Comparison of ENCODE assay signal across 18 cellular contexts in the genomic region with DNA sequence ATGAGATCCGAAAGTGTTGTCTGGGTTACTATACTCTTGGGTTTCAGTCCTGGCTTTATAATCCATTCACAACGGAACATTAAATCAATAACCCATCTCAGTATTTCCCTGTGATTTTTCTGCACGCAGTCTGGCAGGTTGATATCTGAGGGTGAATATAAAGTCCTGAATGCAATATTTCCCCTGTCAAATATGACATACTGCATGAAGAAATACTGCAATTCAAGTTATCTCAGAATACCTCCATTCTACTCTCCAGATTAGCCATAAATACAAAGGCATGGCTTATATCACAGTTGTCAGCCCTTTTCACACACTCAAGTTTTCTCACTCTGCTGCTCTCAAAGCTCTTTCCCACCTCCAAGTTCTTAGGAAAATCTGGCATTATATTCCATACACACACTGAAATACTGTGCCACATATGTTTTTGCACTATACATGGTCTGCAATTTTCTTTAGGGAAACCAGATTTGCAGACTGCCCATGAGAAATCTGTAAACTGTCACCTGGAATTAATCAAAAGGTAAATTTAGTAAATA.
DNase-seq lines count a peak whose midpoint lies in the region; ATAC-seq and TF ChIP-seq lines count a peak whose summit lies in the region.
"Had no signal": no experiment of that assay in that cellular context is flagged by ENCODE, and none has a peak within 500 bp of the region (broad histone marks: within the 10 kb centered on the region; RNA-seq: fewer than 3 reads in every experiment).

No MANE protein-coding gene starts in this region.

- CTCF ChIA-PET in activated CD4-positive, alpha-beta T cell treated with anti-CD3 and anti-CD28 coated beads, Interleukin-2, amount 10 ng/mL, durations not matched to agents 7 days and 5 days (lab: Charles Lee), result no interaction called here

- no peaks in the 10 kb centered on the region for H3K9me3 ChIP-seq in cardiac muscle cell (ENCODE audit: low read depth)
- H3K9me3 ChIP-seq: BLaER1, Caco-2 had no signal

- no peaks in the 10 kb centered on the region for H3K36me3 Mint-ChIP-seq in glutamatergic neuron (ENCODE audit: unreplicated experiment)
- no peaks in the 10 kb centered on the region for H3K36me3 Mint-ChIP-seq in activated CD4-positive, alpha-beta T cell treated with anti-CD3 and anti-CD28 coated beads, Interleukin-2, amount 10 ng/mL, durations not matched to agents 7 days and 5 days (ENCODE audit: low read depth)
- H3K36me3 Mint-ChIP-seq: CD8-positive, alpha-beta memory T cell had no signal

- POLR2A ChIA-PET in activated CD4-positive, alpha-beta T cell treated with anti-CD3 and anti-CD28 coated beads, Interleukin-2, amount 10 ng/mL, durations not matched to agents 7 days and 5 days (lab: Charles Lee), result no interaction called here

- H3K4me3 ChIP-seq in cardiac muscle cell, result no peak overlapping the region
- H3K4me3 ChIP-seq: BLaER1 had no signal

- no peaks in the 10 kb centered on the region for H3K9me3 Mint-ChIP-seq in glutamatergic neuron (ENCODE audit: unreplicated experiment)
- H3K9me3 Mint-ChIP-seq in activated CD4-positive, alpha-beta T cell treated with anti-CD3 and anti-CD28 coated beads, Interleukin-2, amount 10 ng/mL, durations not matched to agents 7 days and 5 days, result no peaks in the 10 kb centered on the region
- H3K9me3 Mint-ChIP-seq: HFFc6 had no signal

- peaks cover 37% of the 10 kb centered on the region for H3K4me1 Mint-ChIP-seq in glutamatergic neuron (ENCODE audit: low read depth, unreplicated experiment)
- no peaks in the 10 kb centered on the region for H3K4me1 Mint-ChIP-seq in activated CD4-positive, alpha-beta T cell treated with anti-CD3 and anti-CD28 coated beads, Interleukin-2, amount 10 ng/mL, durations not matched to agents 7 days and 5 days
- H3K4me1 Mint-ChIP-seq: CD8-positive, alpha-beta memory T cell had no signal

- peak overlapping the region; percentile 14 for H3K4me3 Mint-ChIP-seq in glutamatergic neuron (ENCODE audit: unreplicated experiment)
- no peak overlapping the region for H3K4me3 Mint-ChIP-seq in activated CD4-positive, alpha-beta T cell treated with anti-CD3 and anti-CD28 coated beads, Interleukin-2, amount 10 ng/mL, durations not matched to agents 7 days and 5 days
- H3K4me3 Mint-ChIP-seq: CD8-positive, alpha-beta memory T cell; HFFc6 had no signal

- intact Hi-C loops in left cardiac atrium (cut with DNase I), result no loop called here

- no peak for TF ChIP-seq CTCF in cardiac muscle cell (IDR thresholded peaks at IDR 0.05; ENCODE audit: low read depth, low read length)
- TF ChIP-seq CTCF in glutamatergic neuron (IDR thresholded peaks at IDR 0.05; ENCODE audit: partially characterized antibody, unreplicated experiment), result no peak

- H3K27ac ChIP-seq in cardiac muscle cell, result peak overlapping the region; percentile 57
- H3K27ac ChIP-seq: BLaER1, HL-60 had no signal

- peaks cover 38% of the 10 kb centered on the region for H3K4me1 ChIP-seq in cardiac muscle cell (ENCODE audit: low read depth)
- H3K4me1 ChIP-seq: BLaER1, Caco-2 had no signal

- no peaks in the 10 kb centered on the region for H3K36me3 ChIP-seq in cardiac muscle cell

- no peaks in the 10 kb centered on the region for H3K27me3 ChIP-seq in cardiac muscle cell
- H3K27me3 ChIP-seq: BLaER1 had no signal

- ATAC-seq in left cardiac atrium (no peak), esophagus mucosa (no peak)

- peak overlapping the region; percentile 18 for H3K27ac Mint-ChIP-seq in glutamatergic neuron (ENCODE audit: unreplicated experiment)
- no peak overlapping the region for H3K27ac Mint-ChIP-seq in activated CD4-positive, alpha-beta T cell treated with anti-CD3 and anti-CD28 coated beads, Interleukin-2, amount 10 ng/mL, durations not matched to agents 7 days and 5 days
- H3K27ac Mint-ChIP-seq: CD8-positive, alpha-beta memory T cell had no signal

- DNase-seq in cardiac muscle cell (ENCODE audit: low read depth in 1 of 2, low spot score in 1 of 2) (peak in 1 of 2 donors; percentile 78), left cardiac atrium (no peak), amniotic epithelial cell (ENCODE audit: low read depth) (peak; percentile 45), glutamatergic neuron (no peak), MV-4-11 (lab: John Stamatoyannopoulos, UW) (no peak), T-helper 2 cell (no peak)
- DNase-seq in activated CD4-positive, alpha-beta T cell treated with anti-CD3 and anti-CD28 coated beads, Interleukin-2, amount 10 ng/mL, durations not matched to agents 7 days and 5 days, result no peak
- DNase-seq: 8988T; AML-193; Caco-2; CD8-positive, alpha-beta memory T cell; DMS53; GF-D8; HCEC 1CT; HFFc6 had no signal

- H3K27me3 Mint-ChIP-seq in glutamatergic neuron (ENCODE audit: unreplicated experiment), result peaks cover 4% of the 10 kb centered on the region
- H3K27me3 Mint-ChIP-seq in activated CD4-positive, alpha-beta T cell treated with anti-CD3 and anti-CD28 coated beads, Interleukin-2, amount 10 ng/mL, durations not matched to agents 7 days and 5 days, result no peaks in the 10 kb centered on the region
- H3K27me3 Mint-ChIP-seq: CD8-positive, alpha-beta memory T cell had no signal
